Comparison of ENCODE assay signal across 1 cellular context in genomic region chr7:74266191-74266963, GRCh38.
A peak's percentile ranks its signal among the peaks of the same experiment; 100 is the strongest.
TF ChIP-seq lines count a peak whose summit lies in the region.

No MANE protein-coding gene starts in this region.

TF ChIP-seq in GM12878, 131 proteins besides CTCF, POLR2A, EP300 and RAD21:
- TF ChIP-seq ZZZ3 (IDR thresholded peaks at IDR 0.05; ENCODE audit: control insufficient read depth, insufficient read length, low read depth) = no peak
- no peak for TF ChIP-seq ASH2L (IDR thresholded peaks at IDR 0.05; ENCODE audit: borderline replicate concordance, low read depth)
- TF ChIP-seq EED (IDR thresholded peaks at IDR 0.05; ENCODE audit: low read depth) = 0 out of 2 replicates have a peak, but pooled peaks have one; percentile 13
- peak; percentile 44; the same call in 1 of the 2 replicates for TF ChIP-seq PKNOX1 (IDR thresholded peaks at IDR 0.05)
- TF ChIP-seq CBX3 (IDR thresholded peaks at IDR 0.05; ENCODE audit: borderline replicate concordance, low read depth) = no peak
TF ChIP-seq in GM12878: peak in this region for 2.
